Comparison of ENCODE assay signal across 11 cellular contexts in the genomic region with DNA sequence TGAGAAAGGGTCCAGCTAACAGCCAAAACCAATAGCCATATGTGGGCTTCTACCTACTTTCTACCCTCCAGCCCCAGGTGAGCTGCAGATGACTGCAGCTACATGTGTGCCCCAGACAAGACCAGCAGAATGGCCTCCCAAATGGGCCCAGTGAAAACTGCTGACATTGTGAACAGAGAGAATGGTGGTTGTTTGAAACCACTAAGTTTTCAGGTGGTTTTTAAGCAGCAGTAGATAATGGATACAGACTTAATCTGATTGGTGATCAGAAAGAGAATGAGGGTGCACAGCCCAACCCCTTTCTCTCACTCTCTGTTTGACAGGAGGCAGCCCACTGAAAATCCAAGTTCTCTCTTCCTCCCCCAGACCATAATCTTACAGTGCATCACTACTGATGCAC. TPM values are rescaled to one million over a fixed set of nuclear protein-coding genes. Genes with fewer than 3 reads are reported as not detected.
DNase-seq lines count a peak whose midpoint lies in the region; ATAC-seq and TF ChIP-seq lines count a peak whose summit lies in the region.
"Had no signal": no experiment of that assay in that cellular context is flagged by ENCODE, and none has a peak within 500 bp of the region (broad histone marks: within the 10 kb centered on the region; RNA-seq: fewer than 3 reads in every experiment).

No MANE protein-coding gene starts in this region.

- H3K9me3 Mint-ChIP-seq in activated CD8-positive, alpha-beta T cell treated with anti-CD3 and anti-CD28 coated beads, Interleukin-2, amount 10 ng/mL, durations not matched to agents 7 days and 5 days (ENCODE audit: insufficient read depth), result no peaks in the 10 kb centered on the region

- POLR2A ChIA-PET in activated CD8-positive, alpha-beta T cell treated with anti-CD3 and anti-CD28 coated beads, Interleukin-2, amount 10 ng/mL, durations not matched to agents 7 days and 5 days (lab: Charles Lee), result no interaction called here

- H3K4me3 Mint-ChIP-seq in activated CD8-positive, alpha-beta T cell treated with anti-CD3 and anti-CD28 coated beads, Interleukin-2, amount 10 ng/mL, durations not matched to agents 7 days and 5 days, result no peak overlapping the region

- H3K36me3 Mint-ChIP-seq in activated CD8-positive, alpha-beta T cell treated with anti-CD3 and anti-CD28 coated beads, Interleukin-2, amount 10 ng/mL, durations not matched to agents 7 days and 5 days (ENCODE audit: low read depth), result no peaks in the 10 kb centered on the region

- intact Hi-C loops in left lung (cut with DNase I), result no loop called here

- DNase-seq in activated CD8-positive, alpha-beta T cell treated with anti-CD3 and anti-CD28 coated beads, Interleukin-2, amount 10 ng/mL, durations not matched to agents 7 days and 5 days, result peak; percentile 36
- DNase-seq in NOMO-1 treated with dmso at 0.1 percent for 144 hours (lab: John Stamatoyannopoulos, UW; ENCODE audit: unreplicated experiment) (no peak), AG08396 (ENCODE audit: low spot score) (no peak), NCI-H1436 treated with DMSO at 0.1 percent for 48 hours (lab: John Stamatoyannopoulos, UW) (no peak), left lung (no peak)
- DNase-seq: NCI-H1694 treated with DMSO at 0.1 percent for 48 hours, SHP77 had no signal

- no peak overlapping the region for H3K27ac ChIP-seq in left lung
- H3K27ac ChIP-seq: coronary artery had no signal

- H3K4me1 ChIP-seq in left lung, result no peaks in the 10 kb centered on the region

- peak; percentile 92 for ATAC-seq in GM18867 (IDR thresholded peaks at IDR 0.05; ENCODE audit: unreplicated experiment)
- ATAC-seq in GM19468 (IDR thresholded peaks at IDR 0.05; ENCODE audit: extremely low read depth, unreplicated experiment), result peak; percentile 96
- ATAC-seq in HG03025 (IDR thresholded peaks at IDR 0.05; ENCODE audit: low FRiP score, unreplicated experiment), result peak; percentile 80
- peak; percentile 67 for ATAC-seq in activated CD8-positive, alpha-beta T cell treated with anti-CD3 and anti-CD28 coated beads, Interleukin-2, amount 10 ng/mL, durations not matched to agents 7 days and 5 days
- no peak for ATAC-seq in left lung

- peaks cover 17% of the 10 kb centered on the region for H3K27me3 Mint-ChIP-seq in activated CD8-positive, alpha-beta T cell treated with anti-CD3 and anti-CD28 coated beads, Interleukin-2, amount 10 ng/mL, durations not matched to agents 7 days and 5 days (ENCODE audit: low read depth)

- H3K27me3 ChIP-seq in left lung, result no peaks in the 10 kb centered on the region

- no peak for TF ChIP-seq CTCF in left lung (IDR thresholded peaks at IDR 0.05)

- H3K36me3 ChIP-seq in left lung, result no peaks in the 10 kb centered on the region

- no peak overlapping the region for H3K4me3 ChIP-seq in left lung
- H3K4me3 ChIP-seq: coronary artery had no signal

- H3K27ac Mint-ChIP-seq in activated CD8-positive, alpha-beta T cell treated with anti-CD3 and anti-CD28 coated beads, Interleukin-2, amount 10 ng/mL, durations not matched to agents 7 days and 5 days, result no peak overlapping the region

- no peaks in the 10 kb centered on the region for H3K9me3 ChIP-seq in left lung

- H3K4me1 Mint-ChIP-seq in activated CD8-positive, alpha-beta T cell treated with anti-CD3 and anti-CD28 coated beads, Interleukin-2, amount 10 ng/mL, durations not matched to agents 7 days and 5 days (ENCODE audit: low read depth), result peaks cover 37% of the 10 kb centered on the region

- CTCF ChIA-PET in activated CD8-positive, alpha-beta T cell treated with anti-CD3 and anti-CD28 coated beads, Interleukin-2, amount 10 ng/mL, durations not matched to agents 7 days and 5 days (lab: Charles Lee), result interaction anchor here (0.7 kb wide), 1 partner anchor 112 kb away, joined by 4 read pairs; no protein-coding TSS in a partner anchor

RNA-seq across cellular contexts. Expression of gene BBS12, which starts 42.5 kb away (rescaled TPM):
- 1 to 10 TPM; 1.3 to 1.4 TPM for total RNA-seq in activated CD8-positive, alpha-beta T cell treated with anti-CD3 and anti-CD28 coated beads, Interleukin-2, amount 10 ng/mL, durations not matched to agents 7 days and 5 days
- total RNA-seq in left lung, result 1 to 10 TPM; 2.5 to 3.4 TPM
